ENCODE assay signal across 20 cellular contexts in genomic region chr2:10555810-10556111, GRCh38.
DNase-seq lines count a peak whose midpoint lies in the region; ATAC-seq lines count a peak whose summit lies in the region.
"Had no signal": no experiment of that assay in that cellular context is flagged by ENCODE, and none has a peak within 500 bp of the region (broad histone marks: within the 10 kb centered on the region; RNA-seq: fewer than 3 reads in every experiment).

No MANE protein-coding gene starts in this region.

- H3K4me1 ChIP-seq in BLaER1 = peaks cover 9% of the 10 kb centered on the region
- H3K4me1 ChIP-seq: A549 had no signal

- H3K9ac ChIP-seq in BLaER1 = no peak overlapping the region

- DNase-seq in DMS 273 (lab: John Stamatoyannopoulos, UW; ENCODE audit: unreplicated experiment) (peak; percentile 59), DMS 273 treated with DMSO at 0.1 percent for 48 hours (lab: John Stamatoyannopoulos, UW) (no peak), NCI-H524 treated with DMSO at 0.1 percent for 48 hours (lab: John Stamatoyannopoulos, UW) (peak; percentile 7), left lobe of liver (ENCODE audit: low spot score) (peak; percentile 8), G401 (ENCODE audit: low spot score) (no peak)
- DNase-seq: AML-193; Calu3; CD8-positive, alpha-beta T cell; DMS153; DMS79; GF-D8; HFFc6; IMR-90 had no signal

- ATAC-seq in left lobe of liver = no peak
- no peak for ATAC-seq in GM18861 (IDR thresholded peaks at IDR 0.05; ENCODE audit: unreplicated experiment)
- ATAC-seq: A549; CD8-positive, alpha-beta T cell; GM23338; HCT116; K562 had no signal

- H3K9me3 ChIP-seq in BLaER1 = no peaks in the 10 kb centered on the region
- H3K9me3 ChIP-seq: A549 had no signal

- in situ Hi-C loops in G401 (cut with HindIII; ENCODE audit: low sequenced_read_pairs) = no loop called here

- no peak overlapping the region for H3K27ac ChIP-seq in BLaER1
- H3K27ac ChIP-seq: 22Rv1, A549 had no signal

- peak overlapping the region; percentile 30 for H3K4me2 ChIP-seq in BLaER1
- H3K4me2 ChIP-seq: A549, GM23338 had no signal

- peaks cover 7% of the 10 kb centered on the region; the same call in 1 of the 2 replicates for H3K36me3 ChIP-seq in BLaER1

- peaks cover 3% of the 10 kb centered on the region; the same call in 1 of the 2 replicates for H3K27me3 ChIP-seq in BLaER1

- H3K4me3 ChIP-seq in BLaER1 = no peak overlapping the region
- H3K4me3 ChIP-seq: A549, GM23338, K562 had no signal

- no peaks in the 10 kb centered on the region for H4K20me1 ChIP-seq in BLaER1

Comparison
In these comparisons a context has a peak if more than half of its experiments do, and no peak if none do; other contexts are left out.
1. DNase-seq: peak in DMS 273 (single experiment), NCI-H524 treated with DMSO at 0.1 percent for 48 hours (single experiment) and left lobe of liver (single experiment); none in DMS 273 treated with DMSO at 0.1 percent for 48 hours (single experiment) and G401 (single experiment).